In the genomic region with DNA sequence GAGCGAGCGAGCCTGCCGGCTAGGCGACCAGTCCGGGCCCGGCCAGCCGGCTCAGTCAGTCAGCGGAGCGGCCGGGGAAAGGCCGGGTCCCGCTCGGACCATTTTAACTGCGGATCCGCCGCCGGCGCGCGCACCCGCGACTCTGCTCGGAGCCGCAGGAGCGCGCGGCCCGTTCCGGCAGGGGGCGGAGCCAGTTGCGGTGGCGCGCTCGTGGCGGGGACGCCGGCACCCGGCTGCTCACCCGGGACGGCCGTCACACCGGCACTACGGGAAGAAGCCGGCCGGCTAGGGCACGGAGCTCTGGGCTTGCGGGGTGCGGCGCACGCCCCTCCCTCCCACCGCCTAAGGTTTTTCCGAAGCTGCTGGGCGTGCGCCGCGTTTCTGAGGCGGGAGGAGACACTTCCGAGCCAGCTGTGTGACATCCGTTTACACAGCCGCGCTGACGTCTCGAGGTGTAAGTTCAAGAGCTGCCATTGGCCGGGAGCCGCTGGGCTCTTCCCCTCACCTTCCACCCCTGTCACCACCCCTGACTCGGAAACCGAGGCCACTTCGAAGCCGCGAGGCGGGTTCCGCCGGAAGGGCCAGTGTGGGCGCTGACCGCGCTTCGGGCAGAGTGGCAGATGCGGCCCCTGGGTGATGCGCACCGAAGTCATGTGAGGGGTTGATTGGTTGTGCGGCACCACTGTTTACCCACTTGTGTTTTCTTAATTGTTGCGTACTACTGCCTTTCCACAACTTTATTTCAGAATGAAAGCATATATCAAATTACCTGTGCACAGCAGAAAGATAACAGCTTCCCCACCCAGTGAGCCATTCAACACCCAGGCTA, we compare ENCODE assay signal across 8 cellular contexts. TPM values are rescaled to one million over a fixed set of nuclear protein-coding genes. Genes with fewer than 3 reads are reported as not detected.
DNase-seq lines count a peak whose midpoint lies in the region; ATAC-seq and TF ChIP-seq lines count a peak whose summit lies in the region.

A gene (minus strand): TSS at position 144 of the 829 bp plus-strand sequence.

- H3K36me3 ChIP-seq in heart left ventricle, result no peaks in the 10 kb centered on the region
- H3K36me3 ChIP-seq in upper lobe of left lung, result no peaks in the 10 kb centered on the region

- H3K9me3 ChIP-seq in heart left ventricle (no peaks in the 10 kb centered on the region), upper lobe of left lung (no peaks in the 10 kb centered on the region)

- peak in 1 of 4 donors; percentile 71 for TF ChIP-seq EP300 in upper lobe of left lung (IDR thresholded peaks at IDR 0.05)

- intact Hi-C loops in heart left ventricle (cut with DNase I), result loop anchor here in 2 of 10 donors (10.0 kb wide), 2 partner anchors 363 to 1023 kb away; a partner anchor contains a TSS
- intact Hi-C loops in posterior cingulate gyrus (cut with DNase I), result no loop called here

- ATAC-seq in HG02759 (IDR thresholded peaks at IDR 0.05; ENCODE audit: unreplicated experiment) (peak; percentile 75), heart left ventricle (peak; percentile 87 to 92 (median 88)), upper lobe of left lung (ENCODE audit: low FRiP score in 2 of 2) (peak; percentile 95 to 96)

- DNase-seq in GM12865 (ENCODE audit: low read depth) (peak; percentile 98), NCI-H1436 (lab: John Stamatoyannopoulos, UW) (peak; percentile 85), T follicular helper cell (ENCODE audit: low read depth) (peak; percentile 87), heart left ventricle (peak; percentile 94 to 97 (median 96)), posterior cingulate gyrus (peak; percentile 70 to 98 (median 85)), upper lobe of left lung (peak; percentile 97 to 98)

- H3K4me3 ChIP-seq in GM12865 (ENCODE audit: low read depth, low read length) (peak within 1 kb of the TSS; percentile 71), heart left ventricle (peak within 1 kb of the TSS; percentile 66 to 96 (median 92)), upper lobe of left lung (peak within 1 kb of the TSS; percentile 80 to 96 (median 89))

- TF ChIP-seq CTCF in GM12865 (IDR thresholded peaks at IDR 0.05; ENCODE audit: insufficient read depth, low read depth, low read length, missing control alignments) (no peak), heart left ventricle (IDR thresholded peaks at IDR 0.05) (peak in 1 of 12 donors; percentile 24), upper lobe of left lung (IDR thresholded peaks at IDR 0.05) (peak in 2 of 6 experiments; percentile 37 to 48)

- H3K4me1 ChIP-seq in heart left ventricle, result peaks cover 0 to 25% (median 16%) of the 10 kb centered on the region in 12 donors
- peaks cover 11 to 30% (median 15%) of the 10 kb centered on the region in 4 donors for H3K4me1 ChIP-seq in upper lobe of left lung

- H3K27me3 ChIP-seq in heart left ventricle (no peaks in the 10 kb centered on the region), upper lobe of left lung (no peaks in the 10 kb centered on the region)

- 0% methylated on average over 60 to 82 of the region's 82 CpGs for WGBS in adipose tissue, 3 donors
- 0% methylated on average over 15 to 82 of the region's 82 CpGs for WGBS in heart left ventricle, 4 donors
- WGBS in upper lobe of left lung, 2 donors, result 0 to 2% methylated on average over 17 to 52 of the region's 82 CpGs

- TF ChIP-seq POLR2A in heart left ventricle (IDR thresholded peaks at IDR 0.05) (peak in 1 of 2 donors; percentile 88), upper lobe of left lung (IDR thresholded peaks at IDR 0.05) (peak in 3 of 4 donors; percentile 78 to 91 (median 90))

- H3K27ac ChIP-seq in adipose tissue (ENCODE audit: low read depth, low read length) (peak within 1 kb of the TSS; percentile 68), heart left ventricle (peak within 1 kb of the TSS; percentile 95 to 100 (median 99)), upper lobe of left lung (peak within 1 kb of the TSS; percentile 99 to 100 (median 100))

RNA-seq across cellular contexts. Expression of the gene that starts here (rescaled TPM):
- 10 to 100 TPM in 2 of 3 donors, 1 to 10 TPM in 1; 4.1 to 11.2 (median 10.1) TPM for polyA plus RNA-seq in adipose tissue
- total RNA-seq in heart left ventricle, result 10 to 100 TPM; 25.9 to 39.4 (median 33.6) TPM
- polyA plus RNA-seq in heart left ventricle, result 10 to 100 TPM; 10.2 to 15.7 TPM
- total RNA-seq in upper lobe of left lung, result 10 to 100 TPM in 5 of 6 donors, 1 to 10 TPM in 1; 10.0 to 47.1 (median 16.9) TPM

Comparison
In these comparisons a context has a peak if more than half of its experiments do, and no peak if none do; other contexts are left out.
1. Peak in every context shown above with its lines: DNase-seq, ATAC-seq, H3K4me3 ChIP-seq and H3K27ac ChIP-seq.